Comparison of ENCODE assay signal across 11 cellular contexts in genomic region chr1:223394706-223395105, GRCh38. TPM values are rescaled to one million over a fixed set of nuclear protein-coding genes. Genes with fewer than 3 reads are reported as not detected.
"Had no signal": no experiment of that assay in that cellular context is flagged by ENCODE, and none has a peak within 500 bp of the region (broad histone marks: within the 10 kb centered on the region; RNA-seq: fewer than 3 reads in every experiment).

No MANE protein-coding gene starts in this region.

- H3K9me3 ChIP-seq: HAP-1 had no signal

- H3K4me1 ChIP-seq: HAP-1 had no signal

- FAIRE-seq: HepG2 had no signal

- H3K9ac ChIP-seq: GM23248 had no signal

- H3K4me1 Mint-ChIP-seq: IgD-negative memory B cell had no signal

- H2AFZ ChIP-seq: GM23248 had no signal

- DNase-seq: GM23248, HFFc6, KG1 had no signal

- H3K4me3 ChIP-seq: GM23248, HAP-1 had no signal

- H3K36me3 ChIP-seq: HAP-1 had no signal

- H3K4me3 Mint-ChIP-seq: HFFc6, IgD-negative memory B cell had no signal

- H3K27ac ChIP-seq: GM23248, HL-60 had no signal

- H3K27ac Mint-ChIP-seq: HFFc6, IgD-negative memory B cell had no signal

- ATAC-seq: HCT116 had no signal

RNA-seq across cellular contexts. Expression of gene CCDC185, which starts 1.5 kb away (rescaled TPM):
- total RNA-seq: GM23248, H4, H7, HepG2, HFFc6, HT1080 had no signal
- polyA plus RNA-seq: GM23248, HepG2, IgD-negative memory B cell had no signal

RNA-seq across cellular contexts. Expression of gene SUSD4, which starts 30.7 kb away (rescaled TPM):
- total RNA-seq: HepG2 had no signal
- polyA plus RNA-seq: HepG2 had no signal
